In the genomic region with DNA sequence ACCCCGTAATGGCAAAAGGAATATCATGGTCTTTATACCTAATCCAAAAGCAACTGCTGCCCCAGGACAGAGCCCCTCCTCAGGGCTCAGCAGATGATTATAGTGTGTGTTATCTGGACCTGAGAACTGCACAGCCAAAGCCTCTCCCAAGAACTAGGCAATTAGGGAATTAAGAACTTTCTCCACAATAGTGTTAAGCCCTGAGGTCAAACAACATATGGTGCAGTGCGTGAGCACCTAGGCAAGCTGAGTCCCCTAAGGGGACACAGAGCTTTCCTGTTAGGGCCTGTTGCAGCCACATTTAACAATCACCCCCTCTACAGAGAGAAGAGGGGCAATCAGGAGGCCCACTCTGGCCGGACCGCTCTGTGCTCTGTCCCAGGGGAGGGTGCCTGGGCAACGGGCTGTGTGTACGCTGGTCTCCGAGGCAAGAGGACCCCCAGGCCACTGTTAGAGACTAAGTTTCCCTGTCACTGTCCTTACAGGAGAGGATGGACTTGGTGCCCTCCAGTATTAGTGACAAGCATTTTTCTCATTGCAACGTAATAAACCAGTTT, we compare ENCODE assay signal across 18 cellular contexts. TPM values are rescaled to one million over a fixed set of nuclear protein-coding genes. Genes with fewer than 3 reads are reported as not detected.
A peak's percentile ranks its signal among the peaks of the same experiment; 100 is the strongest.
DNase-seq lines count a peak whose midpoint lies in the region; ATAC-seq and TF ChIP-seq lines count a peak whose summit lies in the region.
"Had no signal": no experiment of that assay in that cellular context is flagged by ENCODE, and none has a peak within 500 bp of the region (broad histone marks: within the 10 kb centered on the region; RNA-seq: fewer than 3 reads in every experiment).

No MANE protein-coding gene starts in this region.

- no peak overlapping the region for H2AFZ ChIP-seq in neural cell (ENCODE audit: low read depth, low read length)

- H3K27me3 Mint-ChIP-seq in CD4-positive, alpha-beta memory T cell: peaks cover 34 to 47% of the 10 kb centered on the region in 2 donors
- peaks cover 89% of the 10 kb centered on the region for H3K27me3 Mint-ChIP-seq in stimulated activated naive CD8-positive, alpha-beta T cell treated with anti-CD3 and anti-CD28 coated beads, Interleukin-15, amount 100 ng/mL, for 72 hours

- peaks cover 31% of the 10 kb centered on the region for H3K27me3 ChIP-seq in CD4-positive, alpha-beta memory T cell (ENCODE audit: insufficient read depth, low read length)
- H3K27me3 ChIP-seq in HUES6 (ENCODE audit: control insufficient read depth, insufficient read depth, low read length) (peaks cover 93% of the 10 kb centered on the region), ectodermal cell (ENCODE audit: control insufficient read depth, insufficient read depth, low read length, poor library complexity, severe bottlenecking) (peaks cover 77% of the 10 kb centered on the region), neural cell (ENCODE audit: insufficient read depth, low read depth, low read length) (peaks cover 45% of the 10 kb centered on the region)

- H3K4me3 ChIP-seq in CD4-positive, alpha-beta memory T cell (ENCODE audit: low read length in 2 of 2): no peak overlapping the region
- peak overlapping the region; percentile 76 for H3K4me3 ChIP-seq in HUES6 (ENCODE audit: low read depth, low read length)
- H3K4me3 ChIP-seq in ectodermal cell (ENCODE audit: insufficient read depth, low read depth, low read length): peak overlapping the region; percentile 37
- peak overlapping the region; percentile 79 for H3K4me3 ChIP-seq in neural cell (ENCODE audit: low read length)

- no peak for TF ChIP-seq CTCF in neural cell (IDR thresholded peaks at IDR 0.05; ENCODE audit: poor library complexity, severe bottlenecking)

- no peak for DNase-seq in CD4-positive, alpha-beta memory T cell
- no peak for DNase-seq in stimulated activated CD4-positive, alpha-beta T cell treated with anti-CD3 and anti-CD28 coated beads, Interleukin-15, amount 100 ng/mL, for 24 hours
- DNase-seq in dermis blood vessel endothelial cell: no peak
- DNase-seq in stimulated activated naive CD8-positive, alpha-beta T cell treated with anti-CD3 and anti-CD28 coated beads, Interleukin-15, amount 100 ng/mL, for 72 hours: no peak
- DNase-seq: activated effector memory CD4-positive, alpha-beta T cell treated with Interleukin-2 at 50 U/mL for 16 hours; KG1; NCI-H446; stimulated activated CD4-positive, alpha-beta T cell treated with anti-CD3 and anti-CD28 coated beads, Interleukin-4, amount 100 ng/mL, for 24 hours had no signal

- no peak for ATAC-seq in GM18502 (IDR thresholded peaks at IDR 0.05; ENCODE audit: poor library complexity, unreplicated experiment)
- no peak for ATAC-seq in stimulated activated naive CD8-positive, alpha-beta T cell treated with anti-CD3 and anti-CD28 coated beads, Interleukin-15, amount 100 ng/mL, for 72 hours

- POLR2A ChIA-PET in CD4-positive, alpha-beta memory T cell (lab: Charles Lee; ENCODE audit: partially characterized antibody): interaction anchor here (0.8 kb wide), 1 partner anchor 8 kb away, joined by 3 read pairs; no protein-coding TSS in a partner anchor

- H3K4me3 Mint-ChIP-seq in CD4-positive, alpha-beta memory T cell: peak overlapping the region in 5 of 8 donors; percentile 6 to 78 (median 29)
- peak overlapping the region in 1 of 2 donors; percentile 79 for H3K4me3 Mint-ChIP-seq in stimulated activated naive CD8-positive, alpha-beta T cell treated with anti-CD3 and anti-CD28 coated beads, Interleukin-15, amount 100 ng/mL, for 72 hours

- intact Hi-C loops in CD4-positive, alpha-beta memory T cell (cut with micrococcal nuclease): no loop called here

- H3K9me3 Mint-ChIP-seq in CD4-positive, alpha-beta memory T cell: peaks cover 0 to 2% (median 0%) of the 10 kb centered on the region in 8 donors
- no peaks in the 10 kb centered on the region for H3K9me3 Mint-ChIP-seq in stimulated activated naive CD8-positive, alpha-beta T cell treated with anti-CD3 and anti-CD28 coated beads, Interleukin-15, amount 100 ng/mL, for 72 hours

- H3K4me1 ChIP-seq in CD4-positive, alpha-beta memory T cell (ENCODE audit: insufficient read depth, low read length): peaks cover 12% of the 10 kb centered on the region
- H3K4me1 ChIP-seq in HUES6 (ENCODE audit: control insufficient read depth, insufficient read depth, low read length) (peaks cover 34% of the 10 kb centered on the region), ectodermal cell (ENCODE audit: control insufficient read depth, insufficient read depth, low read length) (peaks cover 11% of the 10 kb centered on the region)

- CTCF ChIA-PET in CD4-positive, alpha-beta memory T cell (lab: Charles Lee; ENCODE audit: partially characterized antibody): interaction anchor here (1.0 to 6.7 kb wide), 4 partner anchors 8 to 67 kb away, joined by 3 to 134 read pairs (median 11); no protein-coding TSS in a partner anchor

- no peaks in the 10 kb centered on the region for H3K9me2 ChIP-seq in neural cell (ENCODE audit: insufficient read depth, low read length)

- peak overlapping the region; percentile 67 for H3K9ac ChIP-seq in HUES6 (ENCODE audit: low read length)
- H3K9ac ChIP-seq in neural cell (ENCODE audit: low read length): no peak overlapping the region

- 43 to 44% methylated on average over 8 of the region's 8 CpGs for WGBS in ectodermal cell, 2 experiments

- peak overlapping the region in 1 of 7 donors; percentile 3 for H3K27ac Mint-ChIP-seq in CD4-positive, alpha-beta memory T cell
- no peak overlapping the region for H3K27ac Mint-ChIP-seq in stimulated activated naive CD8-positive, alpha-beta T cell treated with anti-CD3 and anti-CD28 coated beads, Interleukin-15, amount 100 ng/mL, for 72 hours

- TF ChIP-seq EP300 in neural cell (conservative IDR thresholded peaks at IDR 0.05; ENCODE audit: poor library complexity, severe bottlenecking): no peak

- H3K36me3 Mint-ChIP-seq in CD4-positive, alpha-beta memory T cell: no peaks in the 10 kb centered on the region

- H3K4me2 ChIP-seq in neural cell (ENCODE audit: low read length): no peak overlapping the region

- no peaks in the 10 kb centered on the region for H3K79me2 ChIP-seq in neural cell (replicated peaks; ENCODE audit: insufficient read depth, low read length)

- no peaks in the 10 kb centered on the region for H4K20me1 ChIP-seq in neural cell (ENCODE audit: insufficient read depth)

- no peak overlapping the region for H3K27ac ChIP-seq in CD4-positive, alpha-beta memory T cell (ENCODE audit: low read depth, low read length)
- no peak overlapping the region for H3K27ac ChIP-seq in HUES6 (ENCODE audit: low read depth, low read length)
- H3K27ac ChIP-seq in ectodermal cell (ENCODE audit: insufficient read depth, low read depth, low read length, poor library complexity, severe bottlenecking): no peak overlapping the region
- H3K27ac ChIP-seq in neural cell (ENCODE audit: low read length): no peak overlapping the region
- H3K27ac ChIP-seq: colonic mucosa, tibial nerve had no signal

- H3K9me3 ChIP-seq in CD4-positive, alpha-beta memory T cell (ENCODE audit: control insufficient read depth in 1 of 2, low read length in 2 of 2): no peaks in the 10 kb centered on the region
- H3K9me3 ChIP-seq in HUES6 (ENCODE audit: control insufficient read depth, insufficient read depth, low read depth, low read length) (no peaks in the 10 kb centered on the region), ectodermal cell (ENCODE audit: control insufficient read depth, low read length) (no peaks in the 10 kb centered on the region), neural cell (ENCODE audit: low read length) (no peaks in the 10 kb centered on the region)
- H3K9me3 ChIP-seq: colonic mucosa, heart left ventricle, tibial nerve had no signal

- no peak for TF ChIP-seq RAD21 in neural cell (conservative IDR thresholded peaks at IDR 0.05)

- H3K4me1 Mint-ChIP-seq in CD4-positive, alpha-beta memory T cell: peaks cover 5 to 26% (median 12%) of the 10 kb centered on the region in 4 donors
- peaks cover 29% of the 10 kb centered on the region for H3K4me1 Mint-ChIP-seq in stimulated activated naive CD8-positive, alpha-beta T cell treated with anti-CD3 and anti-CD28 coated beads, Interleukin-15, amount 100 ng/mL, for 72 hours

- H3K36me3 ChIP-seq in CD4-positive, alpha-beta memory T cell (ENCODE audit: insufficient read depth, low read length): no peaks in the 10 kb centered on the region
- H3K36me3 ChIP-seq in HUES6 (ENCODE audit: control insufficient read depth, insufficient read depth, low read length) (no peaks in the 10 kb centered on the region), ectodermal cell (ENCODE audit: control insufficient read depth, insufficient read depth, low read length) (no peaks in the 10 kb centered on the region), neural cell (ENCODE audit: insufficient read depth, low read length) (no peaks in the 10 kb centered on the region)
- H3K36me3 ChIP-seq: colonic mucosa, heart left ventricle, tibial nerve had no signal

- H3F3A ChIP-seq in neural cell (ENCODE audit: insufficient read depth, low read length, poor library complexity, severe bottlenecking): no peaks in the 10 kb centered on the region

TF ChIP-seq in neural cell, 6 proteins besides CTCF, POLR2A, EP300 and RAD21 (continues in another document):
- TF ChIP-seq POLR2AphosphoS5 (IDR thresholded peaks at IDR 0.05): no peak
- no peak for TF ChIP-seq SMC3 (conservative IDR thresholded peaks at IDR 0.05; ENCODE audit: poor library complexity)
- no peak for TF ChIP-seq MXI1 (conservative IDR thresholded peaks at IDR 0.05; ENCODE audit: poor library complexity, severe bottlenecking)

RNA-seq across cellular contexts. Expression of a gene that starts 1.4 kb away (rescaled TPM):
- total RNA-seq in CD4-positive, alpha-beta memory T cell: under 1 TPM; 0.23 to 0.33 TPM
- not detected for polyA plus RNA-seq in CD4-positive, alpha-beta memory T cell
- 0.09 TPM for polyA plus RNA-seq in ectodermal cell (2013, experiment 1 of 4)
- 0.11 TPM for polyA plus RNA-seq in ectodermal cell (2013, experiment 2 of 4)
- 0.21 TPM for polyA plus RNA-seq in ectodermal cell (2013, experiment 3 of 4)
- 0.20 TPM for polyA plus RNA-seq in ectodermal cell (2013, experiment 4 of 4)
- 0.34 and 1.1 TPM in 2 replicates for polyA plus RNA-seq in neural cell
- 0.69 and 1.2 TPM in 2 replicates for polyA minus RNA-seq in neural cell
- total RNA-seq in dermis blood vessel endothelial cell: 0.14 TPM in 1 of 2 replicates, not detected in the other

RNA-seq across cellular contexts. Expression of a gene that starts 22.6 kb away (rescaled TPM):
- total RNA-seq in CD4-positive, alpha-beta memory T cell: under 1 TPM in 1 of 2 experiments, not detected in 1; 0.17 TPM
- polyA plus RNA-seq in CD4-positive, alpha-beta memory T cell: under 1 TPM in 1 of 2 donors, not detected in 1; 0.23 TPM
- polyA plus RNA-seq in ectodermal cell (2013, experiment 1 of 4): not detected
- 0.23 TPM for polyA plus RNA-seq in ectodermal cell (2013, experiment 2 of 4)
- polyA plus RNA-seq in ectodermal cell (2013, experiment 3 of 4): not detected
- 0.28 TPM for polyA plus RNA-seq in ectodermal cell (2013, experiment 4 of 4)
- polyA plus RNA-seq in neural cell: 0.22 and 0.40 TPM in 2 replicates
- polyA minus RNA-seq in neural cell: not detected in 2 replicates
- total RNA-seq in dermis blood vessel endothelial cell: 0.23 and 0.34 TPM in 2 replicates
- total RNA-seq: colonic mucosa, esophagus mucosa, left colon, tibial nerve had no signal

RNA-seq across cellular contexts. Expression of a gene that starts 52.9 kb away (rescaled TPM):
- not detected for total RNA-seq in CD4-positive, alpha-beta memory T cell
- polyA plus RNA-seq in CD4-positive, alpha-beta memory T cell: not detected
- polyA plus RNA-seq in ectodermal cell (2013, experiment 1 of 4): 0.13 TPM
- polyA plus RNA-seq in ectodermal cell (2013, experiment 2 of 4): not detected
- not detected for polyA plus RNA-seq in ectodermal cell (2013, experiment 3 of 4)
- polyA plus RNA-seq in ectodermal cell (2013, experiment 4 of 4): not detected
- 0.68 and 1.4 TPM in 2 replicates for polyA plus RNA-seq in neural cell
- 0.73 and 0.81 TPM in 2 replicates for polyA minus RNA-seq in neural cell
- total RNA-seq in dermis blood vessel endothelial cell: not detected in 2 replicates
- total RNA-seq: heart left ventricle, sciatic nerve, tibial nerve had no signal

Comparison
In these comparisons a context has a peak if more than half of its experiments do, and no peak if none do; other contexts are left out.
1. H3K4me3 ChIP-seq: peak in HUES6 (single experiment), ectodermal cell (single experiment) and neural cell (single experiment); none in CD4-positive, alpha-beta memory T cell (0 of 2).